ENCODE assay signal across 9 cellular contexts in genomic region chr12:65923228-65923627, GRCh38.
DNase-seq lines count a peak whose midpoint lies in the region; ATAC-seq and TF ChIP-seq lines count a peak whose summit lies in the region.
"Had no signal": no experiment of that assay in that cellular context is flagged by ENCODE, and none has a peak within 500 bp of the region (broad histone marks: within the 10 kb centered on the region; RNA-seq: fewer than 3 reads in every experiment).

No MANE protein-coding gene starts in this region.

- no peak overlapping the region for H3K4me3 Mint-ChIP-seq in stimulated activated memory B cell treated with anti-CD40 and anti-IgM and Interleukin-4, amounts not matched to agents 10 μg/mL and 1 μg/mL and 100 μg/mL, for 72 hours
- H3K4me3 Mint-ChIP-seq: activated naive CD8-positive, alpha-beta T cell treated with anti-CD3 and anti-CD28 coated beads, Interleukin-2, amount 10 ng/mL, durations not matched to agents 7 days and 5 days had no signal

- ATAC-seq in HG03135 (IDR thresholded peaks at IDR 0.05; ENCODE audit: unreplicated experiment) = peak; percentile 58
- ATAC-seq in stimulated activated memory B cell treated with anti-CD40 and anti-IgM and Interleukin-4, amounts not matched to agents 10 μg/mL and 1 μg/mL and 100 μg/mL, for 72 hours = peak; percentile 64

- H3K4me1 Mint-ChIP-seq in stimulated activated memory B cell treated with anti-CD40 and anti-IgM and Interleukin-4, amounts not matched to agents 10 μg/mL and 1 μg/mL and 100 μg/mL, for 72 hours = peaks cover 9% of the 10 kb centered on the region

- peak; percentile 65 for DNase-seq in SIG-M5 treated with dmso at 0.1 percent for 504 hours (lab: John Stamatoyannopoulos, UW; ENCODE audit: unreplicated experiment)
- no peak for DNase-seq in SIG-M5 (lab: John Stamatoyannopoulos, UW)
- no peak for DNase-seq in RWPE1 (ENCODE audit: low spot score)
- no peak for DNase-seq in NCI-H187 (lab: John Stamatoyannopoulos, UW)
- DNase-seq in activated T-cell treated with anti-CD3 and anti-CD28 coated beads, Interleukin-2, amount 50 U/mL, for 1 hour = no peak
- DNase-seq in HEK293T (ENCODE audit: extremely low spot score) = no peak
- DNase-seq: activated naive CD8-positive, alpha-beta T cell treated with anti-CD3 and anti-CD28 coated beads, Interleukin-2, amount 10 ng/mL, durations not matched to agents 7 days and 5 days had no signal

- TF ChIP-seq CTCF in RWPE1 (conservative IDR thresholded peaks at IDR 0.05; ENCODE audit: low read depth) = no peak

- POLR2A ChIA-PET in RWPE1 (lab: Yijun Ruan, JAX; ENCODE audit: low non-redundant PET) (no interaction called here), HEK293T (lab: Yijun Ruan, JAX) (no interaction called here)

- no peak overlapping the region for H3K27ac Mint-ChIP-seq in stimulated activated memory B cell treated with anti-CD40 and anti-IgM and Interleukin-4, amounts not matched to agents 10 μg/mL and 1 μg/mL and 100 μg/mL, for 72 hours
- H3K27ac Mint-ChIP-seq: activated naive CD8-positive, alpha-beta T cell treated with anti-CD3 and anti-CD28 coated beads, Interleukin-2, amount 10 ng/mL, durations not matched to agents 7 days and 5 days had no signal

- no peaks in the 10 kb centered on the region for H3K36me3 Mint-ChIP-seq in stimulated activated memory B cell treated with anti-CD40 and anti-IgM and Interleukin-4, amounts not matched to agents 10 μg/mL and 1 μg/mL and 100 μg/mL, for 72 hours
- H3K36me3 Mint-ChIP-seq: activated naive CD8-positive, alpha-beta T cell treated with anti-CD3 and anti-CD28 coated beads, Interleukin-2, amount 10 ng/mL, durations not matched to agents 7 days and 5 days had no signal

- H3K27me3 Mint-ChIP-seq in stimulated activated memory B cell treated with anti-CD40 and anti-IgM and Interleukin-4, amounts not matched to agents 10 μg/mL and 1 μg/mL and 100 μg/mL, for 72 hours = no peaks in the 10 kb centered on the region

- peak overlapping the region; percentile 52 for H3K27ac ChIP-seq in RWPE1

- CTCF ChIA-PET in RWPE1 (lab: Yijun Ruan, JAX) = interaction anchor here (0.6 to 1.3 kb wide), 2 partner anchors 13 to 115 kb away, joined by 6 to 11 read pairs; no protein-coding TSS in a partner anchor
- CTCF ChIA-PET in HEK293T (lab: Yijun Ruan, JAX) = no interaction called here

- no peaks in the 10 kb centered on the region for H3K9me3 Mint-ChIP-seq in stimulated activated memory B cell treated with anti-CD40 and anti-IgM and Interleukin-4, amounts not matched to agents 10 μg/mL and 1 μg/mL and 100 μg/mL, for 72 hours
- H3K9me3 Mint-ChIP-seq: activated naive CD8-positive, alpha-beta T cell treated with anti-CD3 and anti-CD28 coated beads, Interleukin-2, amount 10 ng/mL, durations not matched to agents 7 days and 5 days had no signal

TF ChIP-seq in HEK293T, 16 proteins besides CTCF, POLR2A, EP300 and RAD21:
- no peak for TF ChIP-seq BHLHE40 (IDR thresholded peaks at IDR 0.05; ENCODE audit: borderline replicate concordance)
TF ChIP-seq in HEK293T: peak in this region for 0.
